In the genomic region with DNA sequence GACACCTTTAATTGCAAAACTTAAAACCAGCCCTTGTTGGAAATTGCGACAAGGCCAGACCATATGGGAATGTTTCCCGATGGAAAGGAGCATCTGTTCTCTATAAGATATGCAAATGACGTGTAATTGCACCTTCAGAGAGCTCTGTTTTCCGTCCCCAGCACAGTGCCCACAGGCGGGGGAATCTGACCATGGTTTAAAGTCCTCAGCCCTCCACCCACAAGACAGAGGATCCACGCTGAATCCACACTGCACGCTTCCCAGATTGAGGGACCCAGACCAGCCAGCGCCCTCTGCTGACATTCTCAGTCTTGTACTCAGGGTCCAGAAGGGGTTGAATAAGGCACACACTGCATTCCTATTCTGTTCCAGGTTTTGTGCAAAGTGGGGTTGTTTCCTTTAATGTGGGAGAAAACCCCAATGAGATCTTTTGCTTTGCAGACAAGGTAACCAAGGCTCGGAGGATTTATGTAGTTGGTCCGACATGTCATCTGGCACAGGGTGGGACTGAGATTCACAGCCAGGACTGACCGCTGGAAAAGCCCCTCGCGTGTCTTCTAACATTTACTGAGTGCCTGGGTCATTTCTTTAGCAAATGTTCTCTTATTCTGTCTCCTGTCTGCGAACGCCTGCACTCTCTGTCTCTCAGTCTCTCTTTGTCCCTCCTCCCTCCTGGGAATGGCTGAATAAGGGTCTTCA, we compare ENCODE assay signal across 1 cellular context.
TF ChIP-seq lines count a peak whose summit lies in the region.

No MANE protein-coding gene starts in this region.

TF ChIP-seq in HCT116, 20 proteins besides CTCF, POLR2A, EP300 and RAD21 (continued from another document):
- TF ChIP-seq, protein P1, sequence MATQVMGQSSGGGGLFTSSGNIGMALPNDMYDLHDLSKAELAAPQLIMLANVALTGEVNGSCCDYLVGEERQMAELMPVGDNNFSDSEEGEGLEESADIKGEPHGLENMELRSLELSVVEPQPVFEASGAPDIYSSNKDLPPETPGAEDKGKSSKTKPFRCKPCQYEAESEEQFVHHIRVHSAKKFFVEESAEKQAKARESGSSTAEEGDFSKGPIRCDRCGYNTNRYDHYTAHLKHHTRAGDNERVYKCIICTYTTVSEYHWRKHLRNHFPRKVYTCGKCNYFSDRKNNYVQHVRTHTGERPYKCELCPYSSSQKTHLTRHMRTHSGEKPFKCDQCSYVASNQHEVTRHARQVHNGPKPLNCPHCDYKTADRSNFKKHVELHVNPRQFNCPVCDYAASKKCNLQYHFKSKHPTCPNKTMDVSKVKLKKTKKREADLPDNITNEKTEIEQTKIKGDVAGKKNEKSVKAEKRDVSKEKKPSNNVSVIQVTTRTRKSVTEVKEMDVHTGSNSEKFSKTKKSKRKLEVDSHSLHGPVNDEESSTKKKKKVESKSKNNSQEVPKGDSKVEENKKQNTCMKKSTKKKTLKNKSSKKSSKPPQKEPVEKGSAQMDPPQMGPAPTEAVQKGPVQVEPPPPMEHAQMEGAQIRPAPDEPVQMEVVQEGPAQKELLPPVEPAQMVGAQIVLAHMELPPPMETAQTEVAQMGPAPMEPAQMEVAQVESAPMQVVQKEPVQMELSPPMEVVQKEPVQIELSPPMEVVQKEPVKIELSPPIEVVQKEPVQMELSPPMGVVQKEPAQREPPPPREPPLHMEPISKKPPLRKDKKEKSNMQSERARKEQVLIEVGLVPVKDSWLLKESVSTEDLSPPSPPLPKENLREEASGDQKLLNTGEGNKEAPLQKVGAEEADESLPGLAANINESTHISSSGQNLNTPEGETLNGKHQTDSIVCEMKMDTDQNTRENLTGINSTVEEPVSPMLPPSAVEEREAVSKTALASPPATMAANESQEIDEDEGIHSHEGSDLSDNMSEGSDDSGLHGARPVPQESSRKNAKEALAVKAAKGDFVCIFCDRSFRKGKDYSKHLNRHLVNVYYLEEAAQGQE (IDR thresholded peaks at IDR 0.05; ENCODE audit: low read depth): no peak
- TF ChIP-seq EZH2 (IDR thresholded peaks at IDR 0.05) (no peak), ELF1 (IDR thresholded peaks at IDR 0.05; ENCODE audit: borderline replicate concordance, low read depth) (no peak), ZNF274 (IDR thresholded peaks at IDR 0.05; ENCODE audit: low read depth, low read length) (no peak), SP1 (IDR thresholded peaks at IDR 0.05; ENCODE audit: low read depth) (no peak), EZH2phosphoT487 (IDR thresholded peaks at IDR 0.05; ENCODE audit: borderline replicate concordance) (no peak), FOSL1 (IDR thresholded peaks at IDR 0.05; ENCODE audit: low read depth) (no peak)
- TF ChIP-seq, protein P2, sequence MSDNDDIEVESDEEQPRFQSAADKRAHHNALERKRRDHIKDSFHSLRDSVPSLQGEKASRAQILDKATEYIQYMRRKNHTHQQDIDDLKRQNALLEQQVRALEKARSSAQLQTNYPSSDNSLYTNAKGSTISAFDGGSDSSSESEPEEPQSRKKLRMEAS (IDR thresholded peaks at IDR 0.05): no peak
